9 cellular contexts compared by ENCODE assay signal in the genomic region with DNA sequence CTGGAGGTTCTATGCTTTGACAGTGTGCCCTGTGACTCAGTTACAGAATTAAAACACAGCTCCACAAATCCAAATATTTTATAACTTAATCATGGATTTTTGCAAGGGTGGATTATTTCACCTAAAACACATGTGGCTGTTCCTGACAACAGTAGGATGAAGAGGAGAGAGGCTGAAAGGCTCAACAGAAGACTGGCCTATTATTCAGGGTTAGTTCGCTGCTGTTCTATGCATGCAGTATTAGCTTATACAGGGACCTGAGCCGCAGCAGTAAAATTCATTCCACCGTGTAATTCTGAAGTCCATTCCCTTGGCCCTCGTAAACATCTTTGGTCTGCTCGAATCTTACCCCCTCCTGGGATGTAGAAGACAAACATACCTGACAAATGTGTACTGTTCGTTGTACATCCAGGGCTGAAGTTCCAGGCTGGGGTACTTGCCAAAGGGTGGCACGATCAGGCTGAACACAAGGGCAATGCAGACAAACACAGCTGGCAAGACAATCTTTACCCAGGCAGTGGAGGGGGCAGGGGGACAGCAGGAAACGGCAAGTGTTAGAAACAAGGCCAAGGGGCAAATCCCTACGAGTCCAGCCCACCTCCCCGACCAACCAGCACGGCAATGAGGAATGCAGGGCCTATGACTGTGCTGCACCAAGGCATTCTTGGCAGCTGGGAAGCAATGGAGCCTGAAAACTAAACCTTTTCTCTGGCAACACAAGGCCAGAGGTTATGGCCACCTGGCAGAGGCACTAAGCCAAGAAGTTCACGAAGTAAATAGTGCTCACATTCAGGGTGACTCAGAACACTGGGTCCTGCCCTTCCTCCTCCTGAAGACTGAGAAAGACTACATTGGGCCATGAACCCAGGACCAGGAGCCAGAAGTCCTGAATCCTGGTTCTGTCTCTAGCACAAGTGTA. TPM values are rescaled to one million over a fixed set of nuclear protein-coding genes. Genes with fewer than 3 reads are reported as not detected.
DNase-seq lines count a peak whose midpoint lies in the region; ATAC-seq and TF ChIP-seq lines count a peak whose summit lies in the region.
"Had no signal": no experiment of that assay in that cellular context is flagged by ENCODE, and none has a peak within 500 bp of the region (broad histone marks: within the 10 kb centered on the region; RNA-seq: fewer than 3 reads in every experiment).

No MANE protein-coding gene starts in this region.

- H3K4me3 ChIP-seq in esophagus squamous epithelium: no peak overlapping the region
- no peak overlapping the region for H3K4me3 ChIP-seq in neuronal stem cell (ENCODE audit: low read length in 2 of 2)

- no peak overlapping the region for H3K4me2 ChIP-seq in neuronal stem cell (ENCODE audit: insufficient read depth, low read length, poor library complexity, severe bottlenecking)

- no peak overlapping the region for H2BK12ac ChIP-seq in neuronal stem cell (ENCODE audit: low read length)

- peaks cover 0 to 23% (median 2%) of the 10 kb centered on the region in 3 donors for H3K4me1 ChIP-seq in esophagus squamous epithelium
- peaks cover 0 to 3% of the 10 kb centered on the region in 2 donors for H3K4me1 ChIP-seq in neuronal stem cell (ENCODE audit: control insufficient read depth in 2 of 2, insufficient read depth in 1 of 2, low read depth in 1 of 2, low read length in 2 of 2)

- H3K9ac ChIP-seq in neuronal stem cell (ENCODE audit: low read depth, low read length, poor library complexity): peak overlapping the region; percentile 26

- H3K23ac ChIP-seq in neuronal stem cell (ENCODE audit: low read depth, low read length, poor library complexity): no peak overlapping the region

- H3K27me3 ChIP-seq in esophagus squamous epithelium: no peaks in the 10 kb centered on the region
- H3K27me3 ChIP-seq in neuronal stem cell (ENCODE audit: control insufficient read depth in 3 of 3, insufficient read depth in 3 of 3, low read depth in 1 of 3, low read length in 3 of 3): no peaks in the 10 kb centered on the region

- no peak for TF ChIP-seq POLR2A in esophagus squamous epithelium (IDR thresholded peaks at IDR 0.05)

- H2BK120ac ChIP-seq in neuronal stem cell (ENCODE audit: low read depth, low read length): no peak overlapping the region

- peak; percentile 23 for DNase-seq in DMS79 (lab: John Stamatoyannopoulos, UW)
- DNase-seq in NCI-H69 (lab: John Stamatoyannopoulos, UW): peak; percentile 83
- DNase-seq in esophagus squamous epithelium (lab: John Stamatoyannopoulos, UW): no peak
- no peak for DNase-seq in neuronal stem cell (ENCODE audit: low spot score)
- no peak for DNase-seq in posterior vena cava (ENCODE audit: low spot score)
- DNase-seq in activated naive CD4-positive, alpha-beta T cell (lab: John Stamatoyannopoulos, UW): no peak
- DNase-seq: activated naive CD4-positive, alpha-beta T cell treated with anti-CD3 and anti-CD28 coated beads, Interleukin-2, amount 50 U/mL, for 16 hours had no signal

- H2AFZ ChIP-seq in neuronal stem cell (ENCODE audit: low read length): no peak overlapping the region

- H4K8ac ChIP-seq in neuronal stem cell (ENCODE audit: low read depth, low read length): no peak overlapping the region

- H4K91ac ChIP-seq in neuronal stem cell (ENCODE audit: low read depth, low read length, poor library complexity): no peak overlapping the region

- H3K79me1 ChIP-seq in neuronal stem cell (ENCODE audit: low read depth, low read length): no peaks in the 10 kb centered on the region

- H3K9me3 ChIP-seq in esophagus squamous epithelium (no peaks in the 10 kb centered on the region), neuronal stem cell (replicated peaks in 1 of 2; ENCODE audit: control insufficient read depth in 2 of 2, insufficient read depth in 1 of 2, low read depth in 1 of 2, low read length in 2 of 2) (no peaks in the 10 kb centered on the region)

- H3K36me3 ChIP-seq in esophagus squamous epithelium (peaks cover 5 to 95% (median 62%) of the 10 kb centered on the region in 3 donors), neuronal stem cell (replicated peaks in 1 of 2; ENCODE audit: control insufficient read depth in 2 of 2, insufficient read depth in 2 of 2, low read length in 2 of 2) (peaks cover 36 to 96% of the 10 kb centered on the region in 2 donors)

- no peak overlapping the region for H2AK5ac ChIP-seq in neuronal stem cell (ENCODE audit: low read depth, low read length)

- peak overlapping the region; percentile 28 to 47 (median 41) for H3K27ac ChIP-seq in esophagus squamous epithelium
- H3K27ac ChIP-seq in neuronal stem cell (replicated peaks; ENCODE audit: low read length): no peak overlapping the region

- ATAC-seq in HG02678 (IDR thresholded peaks at IDR 0.05; ENCODE audit: unreplicated experiment) (no peak), HG03460 (IDR thresholded peaks at IDR 0.05; ENCODE audit: unreplicated experiment) (no peak)

- no peak overlapping the region for H3K4ac ChIP-seq in neuronal stem cell (ENCODE audit: low read length)

- no peak for TF ChIP-seq CTCF in esophagus squamous epithelium (IDR thresholded peaks at IDR 0.05)

- no peak overlapping the region for H2BK15ac ChIP-seq in neuronal stem cell (ENCODE audit: low read length)

- peak overlapping the region; percentile 66 for H3K14ac ChIP-seq in neuronal stem cell (ENCODE audit: low read length)

- H2BK5ac ChIP-seq in neuronal stem cell (ENCODE audit: low read length): no peak overlapping the region

- intact Hi-C loops in esophagus squamous epithelium (cut with DNase I): no loop called here
- intact Hi-C loops in posterior vena cava (cut with DNase I): no loop called here

- peak overlapping the region; percentile 41 for H3K18ac ChIP-seq in neuronal stem cell (ENCODE audit: low read length)

- WGBS in esophagus squamous epithelium, 2 donors: 45 to 61% methylated on average over 7 to 12 of the region's 12 CpGs
- no CpG with 5 or more reads among the region's 12 CpGs for WGBS in neuronal stem cell (ENCODE audit: extremely low coverage in 2 of 2, insufficient read length in 2 of 2, insufficient replicate concordance in 1 of 2), 2 donors

RNA-seq across cellular contexts. Expression of a gene that starts 46.8 kb away (rescaled TPM):
- total RNA-seq in esophagus squamous epithelium: 1 to 10 TPM in 1 of 4 donors, under 1 TPM in 1, not detected in 2; 0.13 to 2.7 TPM
- polyA plus RNA-seq in neuronal stem cell (2013, experiment 1 of 2): 1.3 TPM
- 1.5 TPM for polyA plus RNA-seq in neuronal stem cell (2013, experiment 2 of 2)
- total RNA-seq in posterior vena cava: 1 to 10 TPM; 4.3 to 6.2 TPM

Comparison
In these comparisons a context has a peak if more than half of its experiments do, and no peak if none do; other contexts are left out.
1. DNase-seq: peak in DMS79 (single experiment) and NCI-H69 (single experiment); none in esophagus squamous epithelium (single experiment), neuronal stem cell (single experiment), posterior vena cava (single experiment) and activated naive CD4-positive, alpha-beta T cell (0 of 4).